In genomic region chr17:83006515-83007455, GRCh38 we compare ENCODE assay signal across 17 cellular contexts.
DNase-seq lines count a peak whose midpoint lies in the region; ATAC-seq and TF ChIP-seq lines count a peak whose summit lies in the region.
"Had no signal": no experiment of that assay in that cellular context is flagged by ENCODE, and none has a peak within 500 bp of the region (broad histone marks: within the 10 kb centered on the region; RNA-seq: fewer than 3 reads in every experiment).

No MANE protein-coding gene starts in this region.

- in situ Hi-C loops in Panc1 (cut with HindIII; ENCODE audit: low pct_unique_long_range_greater_than_20kb, low sequenced_read_pairs): no loop called here

- no peak for ATAC-seq in Panc1
- ATAC-seq in heart right ventricle: peak; percentile 30 to 77 (median 54)
- ATAC-seq in HG03025 (IDR thresholded peaks at IDR 0.05; ENCODE audit: low FRiP score, unreplicated experiment): no peak
- ATAC-seq: GM23338 had no signal

- intact Hi-C loops in Panc1 (cut with micrococcal nuclease; ENCODE audit: unreplicated experiment): no loop called here
- intact Hi-C loops in heart right ventricle (cut with DNase I): no loop called here

- H3K4me3 ChIP-seq in Panc1 (ENCODE audit: low read depth in 2 of 2, low read length in 2 of 2) (no peak overlapping the region), heart right ventricle (peak overlapping the region in 6 of 10 donors; percentile 0 to 23 (median 8))
- H3K4me3 ChIP-seq: GM23338 had no signal

- peaks cover 4% of the 10 kb centered on the region for H3K4me1 Mint-ChIP-seq in progenitor cell of endocrine pancreas (ENCODE audit: low read depth)
- H3K4me1 Mint-ChIP-seq: IgD-negative memory B cell had no signal

- TF ChIP-seq CTCF in Panc1 (IDR thresholded peaks at IDR 0.05): no peak
- no peak for TF ChIP-seq CTCF in heart right ventricle (IDR thresholded peaks at IDR 0.05)
- no peak for TF ChIP-seq CTCF in progenitor cell of endocrine pancreas (IDR thresholded peaks at IDR 0.05; ENCODE audit: unreplicated experiment)

- no peak overlapping the region for H3K4me3 Mint-ChIP-seq in progenitor cell of endocrine pancreas (ENCODE audit: low read depth)
- H3K4me3 Mint-ChIP-seq: activated naive CD8-positive, alpha-beta T cell treated with anti-CD3 and anti-CD28 coated beads, Interleukin-2, amount 10 ng/mL, durations not matched to agents 7 days and 5 days; GM23338; IgD-negative memory B cell had no signal

- peaks cover 6% of the 10 kb centered on the region for H3K4me1 ChIP-seq in Panc1 (ENCODE audit: control insufficient read depth, insufficient read depth, low read length)
- peaks cover 0 to 15% (median 0%) of the 10 kb centered on the region in 9 donors for H3K4me1 ChIP-seq in heart right ventricle

- no peaks in the 10 kb centered on the region for H3K9me3 Mint-ChIP-seq in progenitor cell of endocrine pancreas (ENCODE audit: low read depth)
- H3K9me3 Mint-ChIP-seq: activated naive CD8-positive, alpha-beta T cell treated with anti-CD3 and anti-CD28 coated beads, Interleukin-2, amount 10 ng/mL, durations not matched to agents 7 days and 5 days; GM23338 had no signal

- H3K36me3 ChIP-seq in Panc1 (ENCODE audit: control insufficient read depth, insufficient read depth, low read length): peaks cover 4% of the 10 kb centered on the region; the same call in 1 of the 2 replicates
- peaks cover 0 to 20% (median 0%) of the 10 kb centered on the region in 9 donors for H3K36me3 ChIP-seq in heart right ventricle

- H3K27ac Mint-ChIP-seq in progenitor cell of endocrine pancreas: peak overlapping the region; percentile 73
- H3K27ac Mint-ChIP-seq: activated naive CD8-positive, alpha-beta T cell treated with anti-CD3 and anti-CD28 coated beads, Interleukin-2, amount 10 ng/mL, durations not matched to agents 7 days and 5 days; GM23338; IgD-negative memory B cell had no signal

- no peaks in the 10 kb centered on the region for H3K27me3 ChIP-seq in Panc1 (ENCODE audit: control insufficient read depth, insufficient read depth, low read length)
- H3K27me3 ChIP-seq in heart right ventricle: no peaks in the 10 kb centered on the region

- POLR2A ChIA-PET in Panc1 (lab: Charles Lee): no interaction called here

- H3K9me3 ChIP-seq in Panc1 (ENCODE audit: control insufficient read depth, insufficient read depth, low read depth, low read length) (no peaks in the 10 kb centered on the region), heart right ventricle (no peaks in the 10 kb centered on the region)

- H3K36me3 Mint-ChIP-seq in progenitor cell of endocrine pancreas (ENCODE audit: insufficient read depth): peaks cover 15% of the 10 kb centered on the region
- H3K36me3 Mint-ChIP-seq: IgD-negative memory B cell had no signal

- no peaks in the 10 kb centered on the region for H3K27me3 Mint-ChIP-seq in progenitor cell of endocrine pancreas
- H3K27me3 Mint-ChIP-seq: activated naive CD8-positive, alpha-beta T cell treated with anti-CD3 and anti-CD28 coated beads, Interleukin-2, amount 10 ng/mL, durations not matched to agents 7 days and 5 days; IgD-negative memory B cell had no signal

- TSS peak; percentile 45 for BruUV-seq in Panc1 (replicated peaks; lab: Mats Ljungman, UMichigan)

- H3K27ac ChIP-seq in Panc1 (ENCODE audit: low read length) (no peak overlapping the region), heart right ventricle (no peak overlapping the region)
- H3K27ac ChIP-seq: VCaP had no signal

- CTCF ChIA-PET in Panc1 (lab: Charles Lee): no interaction called here

- peak; percentile 11 for DNase-seq in DMS79 (lab: John Stamatoyannopoulos, UW)
- DNase-seq in Panc1 (ENCODE audit: low read depth, low spot score): no peak
- no peak for DNase-seq in heart right ventricle
- no peak for DNase-seq in progenitor cell of endocrine pancreas (ENCODE audit: low spot score, unreplicated experiment)
- no peak for DNase-seq in NCI-H2081 treated with DMSO at 0.1 percent for 48 hours (lab: John Stamatoyannopoulos, UW)
- DNase-seq in NCI-H2081 (lab: John Stamatoyannopoulos, UW): no peak
- no peak for DNase-seq in NCI-H187 treated with DMSO at 0.1 percent for 48 hours (lab: John Stamatoyannopoulos, UW)
- DNase-seq: activated naive CD8-positive, alpha-beta T cell treated with anti-CD3 and anti-CD28 coated beads, Interleukin-2, amount 10 ng/mL, durations not matched to agents 7 days and 5 days; hippocampal formation; kidney glomerular epithelial cell; MV-4-11; small intestine; stimulated activated CD4-positive, alpha-beta T cell treated with anti-CD3 and anti-CD28 coated beads, Interleukin-4, amount 100 ng/mL, for 24 hours had no signal

- WGBS in heart right ventricle, 2 donors: 66 to 74% methylated on average over 38 of the region's 38 CpGs

Comparison
In these comparisons a context has a peak if more than half of its experiments do, and no peak if none do; other contexts are left out.
1. ATAC-seq: peak in heart right ventricle (8 of 8); none in Panc1 (single experiment) and HG03025 (single experiment).
2. H3K4me3 ChIP-seq: peak in heart right ventricle (6 of 10); none in Panc1 (0 of 2).